1 cellular context compared by ENCODE assay signal in genomic region chr11:93249437-93250210, GRCh38.
TF ChIP-seq lines count a peak whose summit lies in the region.

No MANE protein-coding gene starts in this region.

TF ChIP-seq in HepG2, 621 proteins besides CTCF, POLR2A, EP300 and RAD21:
- TF ChIP-seq ZNF510 (CRISPR knock-in tag; IDR thresholded peaks at IDR 0.05; ENCODE audit: low read depth) (no peak), KDM3A (CRISPR knock-in tag; IDR thresholded peaks at IDR 0.05; ENCODE audit: low read depth) (no peak), FOXO4 (CRISPR knock-in tag; conservative IDR thresholded peaks at IDR 0.05) (no peak)
- TF ChIP-seq, protein P1, sequence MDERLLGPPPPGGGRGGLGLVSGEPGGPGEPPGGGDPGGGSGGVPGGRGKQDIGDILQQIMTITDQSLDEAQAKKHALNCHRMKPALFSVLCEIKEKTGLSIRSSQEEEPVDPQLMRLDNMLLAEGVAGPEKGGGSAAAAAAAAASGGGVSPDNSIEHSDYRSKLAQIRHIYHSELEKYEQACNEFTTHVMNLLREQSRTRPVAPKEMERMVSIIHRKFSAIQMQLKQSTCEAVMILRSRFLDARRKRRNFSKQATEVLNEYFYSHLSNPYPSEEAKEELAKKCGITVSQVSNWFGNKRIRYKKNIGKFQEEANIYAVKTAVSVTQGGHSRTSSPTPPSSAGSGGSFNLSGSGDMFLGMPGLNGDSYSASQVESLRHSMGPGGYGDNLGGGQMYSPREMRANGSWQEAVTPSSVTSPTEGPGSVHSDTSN (CRISPR knock-in tag; IDR thresholded peaks at IDR 0.05) = no peak
TF ChIP-seq in HepG2: peak in this region for 0.
